ENCODE assay signal across 20 cellular contexts in the genomic region with DNA sequence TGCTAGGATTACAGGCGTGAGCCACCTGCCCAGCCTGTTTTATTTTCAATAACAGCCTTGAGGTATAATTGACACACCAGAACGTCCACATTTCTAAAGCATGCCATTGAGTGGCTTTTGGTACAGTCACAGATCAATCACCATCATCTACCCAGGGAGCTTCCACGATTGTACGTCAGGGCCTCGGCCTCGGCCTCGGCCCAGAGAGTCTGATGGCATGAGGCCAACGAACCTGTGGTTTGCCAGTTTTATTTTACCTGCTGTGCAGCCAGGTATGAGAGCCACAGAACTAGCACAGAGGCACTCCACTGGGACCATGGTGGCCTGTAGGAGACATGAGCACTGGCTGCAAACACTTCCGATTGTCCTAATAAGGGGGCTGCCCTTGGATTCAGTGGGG. TPM values are rescaled to one million over a fixed set of nuclear protein-coding genes. Genes with fewer than 3 reads are reported as not detected.
DNase-seq lines count a peak whose midpoint lies in the region; ATAC-seq and TF ChIP-seq lines count a peak whose summit lies in the region.
"Had no signal": no experiment of that assay in that cellular context is flagged by ENCODE, and none has a peak within 500 bp of the region (broad histone marks: within the 10 kb centered on the region; RNA-seq: fewer than 3 reads in every experiment).

No MANE protein-coding gene starts in this region.

- CTCF ChIA-PET in PC-3 (lab: Charles Lee): no interaction called here

- H3F3A ChIP-seq in PC-3 (ENCODE audit: low read length, unreplicated experiment): no peaks in the 10 kb centered on the region

- intact Hi-C loops in PC-3 (cut with micrococcal nuclease): no loop called here

- peaks cover 10% of the 10 kb centered on the region for H3K79me2 ChIP-seq in PC-3 (ENCODE audit: low read length)
- H3K79me2 ChIP-seq in osteoblast (ENCODE audit: insufficient read depth, low read length): peaks cover 12% of the 10 kb centered on the region

- no peak overlapping the region for H3K27ac ChIP-seq in PC-3 (ENCODE audit: low read length)
- H3K27ac ChIP-seq in osteoblast (ENCODE audit: low read depth, low read length): no peak overlapping the region
- H3K27ac ChIP-seq: 22Rv1; BLaER1 treated with 17β-estradiol and CSF1 and Interleukin-3, amounts not matched to agents 10 nM and 100 nM; HL-60 had no signal

- H3K4me1 ChIP-seq in PC-3 (ENCODE audit: insufficient read depth, low read length): 0 out of 2 replicates have a peak, but pooled peaks cover 4% of the 10 kb centered on the region
- no peaks in the 10 kb centered on the region for H3K4me1 ChIP-seq in osteoblast (ENCODE audit: insufficient read depth, low read length)

- ATAC-seq in PC-3 (no peak), GM21576 (IDR thresholded peaks at IDR 0.05; ENCODE audit: unreplicated experiment) (no peak), HG03432 (IDR thresholded peaks at IDR 0.05; ENCODE audit: unreplicated experiment) (no peak), GM18858 (IDR thresholded peaks at IDR 0.05; ENCODE audit: unreplicated experiment) (no peak)
- ATAC-seq: Panc1 had no signal

- H3K4me2 ChIP-seq in PC-3 (ENCODE audit: low read length) (no peak overlapping the region), osteoblast (ENCODE audit: insufficient read depth, low read length) (no peak overlapping the region)
- H3K4me2 ChIP-seq: SK-N-SH had no signal

- H3K4me3 ChIP-seq in PC-3 (ENCODE audit: low read length) (no peak overlapping the region), osteoblast (ENCODE audit: insufficient read depth, low read length) (no peak overlapping the region)
- H3K4me3 ChIP-seq: BLaER1 treated with 17β-estradiol and CSF1 and Interleukin-3, amounts not matched to agents 10 nM and 100 nM had no signal

- H4K20me1 ChIP-seq in PC-3 (ENCODE audit: low read length) (no peaks in the 10 kb centered on the region), osteoblast (ENCODE audit: insufficient read depth, low read length) (peaks cover 19% of the 10 kb centered on the region)

- no TSS peak for BruUV-seq in PC-3 (replicated peaks; lab: Mats Ljungman, UMichigan)

- H3K9me2 ChIP-seq in PC-3 (replicated peaks; ENCODE audit: low read length): no peaks in the 10 kb centered on the region
- H3K9me2 ChIP-seq: SK-N-SH had no signal

- H2AFZ ChIP-seq in PC-3 (ENCODE audit: low read length) (no peak overlapping the region), osteoblast (ENCODE audit: low read length) (no peak overlapping the region)

- H3K36me3 ChIP-seq in PC-3 (ENCODE audit: low read depth, low read length): no peaks in the 10 kb centered on the region; the same call in 1 of the 2 replicates
- no peaks in the 10 kb centered on the region for H3K36me3 ChIP-seq in osteoblast (ENCODE audit: insufficient read depth, low read length)

- TF ChIP-seq CTCF in PC-3 (conservative IDR thresholded peaks at IDR 0.05; ENCODE audit: low read depth, low read length) (no peak), osteoblast (IDR thresholded peaks at IDR 0.05; ENCODE audit: extremely low read depth, low read depth, low read length) (no peak)

- POLR2A ChIA-PET in PC-3 (lab: Charles Lee; ENCODE audit: unreplicated experiment): no interaction called here

- H3K9me3 ChIP-seq in PC-3 (ENCODE audit: low read length) (no peaks in the 10 kb centered on the region), osteoblast (ENCODE audit: low read depth, low read length) (no peaks in the 10 kb centered on the region)
- H3K9me3 ChIP-seq: BLaER1 treated with 17β-estradiol and CSF1 and Interleukin-3, amounts not matched to agents 10 nM and 100 nM; SK-N-SH had no signal

- no peaks in the 10 kb centered on the region for H3K27me3 ChIP-seq in PC-3 (ENCODE audit: low read length)
- H3K27me3 ChIP-seq in osteoblast (ENCODE audit: insufficient read depth, low read length): peaks cover 15% of the 10 kb centered on the region

- DNase-seq in NCI-H1417 (lab: John Stamatoyannopoulos, UW) (peak in 2 of 3 experiments; percentile 6 to 34), NCI-H1417 treated with DMSO at 0.1 percent for 48 hours (lab: John Stamatoyannopoulos, UW) (no peak), NCI-H2029 (lab: John Stamatoyannopoulos, UW) (peak; percentile 56), PC-3 (peak; percentile 51), osteoblast (ENCODE audit: insufficient read length, low spot score, missing footprints) (peak; percentile 3)
- DNase-seq: DMS153, KG1, NCI-H1092 treated with DMSO at 0.1 percent for 48 hours, NCI-H1930, NCI-H524, Right ventricle myocardium superior had no signal

- H3K9ac ChIP-seq in PC-3 (ENCODE audit: low read length): no peak overlapping the region
- H3K9ac ChIP-seq: BLaER1 treated with 17β-estradiol and CSF1 and Interleukin-3, amounts not matched to agents 10 nM and 100 nM; SK-N-SH had no signal

RNA-seq across cellular contexts. Expression of a gene that starts 8.3 kb away (rescaled TPM):
- total RNA-seq in PC-3 (2014; rRNA removed): 24.6 and 28.2 TPM in 2 replicates
- total RNA-seq in osteoblast: 6.2 and 9.4 TPM in 2 replicates

RNA-seq across cellular contexts. Expression of a gene that starts 18.3 kb away (rescaled TPM):
- total RNA-seq in PC-3 (2014; rRNA removed) (22.7 and 38.2 TPM in 2 replicates), osteoblast (41.5 and 46.7 TPM in 2 replicates)

RNA-seq across cellular contexts. Expression of a gene that starts 50.2 kb away (rescaled TPM):
- not detected in 2 replicates for total RNA-seq in PC-3 (2014; rRNA removed)
- total RNA-seq in osteoblast: under 0.01 TPM in 1 of 2 replicates, not detected in the other
- total RNA-seq: M059J had no signal
